Comparison of ENCODE assay signal across 1 cellular context in genomic region chr1:85049735-85050166, GRCh38.
TF ChIP-seq lines count a peak whose summit lies in the region.

No MANE protein-coding gene starts in this region.

TF ChIP-seq in IMR-90, 13 proteins besides CTCF, POLR2A, EP300 and RAD21 (continued from another document):
- TF ChIP-seq RFX5 (IDR thresholded peaks at IDR 0.05; ENCODE audit: low read depth, low read length) = no peak
- no peak for TF ChIP-seq FOS (IDR thresholded peaks at IDR 0.05; ENCODE audit: low read depth, low read length)
